14 cellular contexts compared by ENCODE assay signal in genomic region chr3:132448211-132448961, GRCh38. TPM values are rescaled to one million over a fixed set of nuclear protein-coding genes. Genes with fewer than 3 reads are reported as not detected.
DNase-seq lines count a peak whose midpoint lies in the region; ATAC-seq, FAIRE-seq and TF ChIP-seq lines count a peak whose summit lies in the region.
"Had no signal": no experiment of that assay in that cellular context is flagged by ENCODE, and none has a peak within 500 bp of the region (broad histone marks: within the 10 kb centered on the region; RNA-seq: fewer than 3 reads in every experiment).

No MANE protein-coding gene starts in this region.

- peaks cover 2% of the 10 kb centered on the region for H3K4me1 Mint-ChIP-seq in T-helper 2 cell treated with Interferon-gamma antibody and Interleukin-4, amounts not matched to agents 5 μg/mL and 100 μg/mL, for 36 hours (ENCODE audit: low read depth)
- no peaks in the 10 kb centered on the region for H3K4me1 Mint-ChIP-seq in activated T-helper 17 cell treated with anti-CD3 and anti-CD28 coated beads, Interleukin-2, amount 50 U/mL, for 72 hours

- H2AFZ ChIP-seq in smooth muscle cell (ENCODE audit: low read depth): no peak overlapping the region

- H3K9me3 Mint-ChIP-seq in T-helper 2 cell treated with Interferon-gamma antibody and Interleukin-4, amounts not matched to agents 5 μg/mL and 100 μg/mL, for 36 hours: no peaks in the 10 kb centered on the region
- no peaks in the 10 kb centered on the region for H3K9me3 Mint-ChIP-seq in activated T-helper 17 cell treated with anti-CD3 and anti-CD28 coated beads, Interleukin-2, amount 50 U/mL, for 72 hours
- H3K9me3 Mint-ChIP-seq: activated T-cell treated with anti-CD3 and anti-CD28 coated beads, Interleukin-2, amount 50 U/mL, for 72 hours had no signal

- H3K79me2 ChIP-seq in smooth muscle cell (ENCODE audit: low read depth): peaks cover 29% of the 10 kb centered on the region

- ATAC-seq in left cardiac atrium: peak; percentile 72 to 77
- no peak for ATAC-seq in activated T-helper 17 cell treated with anti-CD3 and anti-CD28 coated beads, Interleukin-2, amount 50 U/mL, for 72 hours (replicated peaks)
- ATAC-seq: activated T-cell treated with anti-CD3 and anti-CD28 coated beads, Interleukin-2, amount 50 U/mL, for 72 hours had no signal

- no peak overlapping the region for H3K4me3 Mint-ChIP-seq in T-helper 2 cell treated with Interferon-gamma antibody and Interleukin-4, amounts not matched to agents 5 μg/mL and 100 μg/mL, for 36 hours
- no peak overlapping the region for H3K4me3 Mint-ChIP-seq in activated T-helper 17 cell treated with anti-CD3 and anti-CD28 coated beads, Interleukin-2, amount 50 U/mL, for 72 hours
- H3K4me3 Mint-ChIP-seq: activated T-cell treated with anti-CD3 and anti-CD28 coated beads, Interleukin-2, amount 50 U/mL, for 72 hours had no signal

- peak overlapping the region; percentile 19 for H3K4me2 ChIP-seq in smooth muscle cell

- no peak overlapping the region for H3K9ac ChIP-seq in smooth muscle cell (ENCODE audit: low read depth)

- peaks cover 52% of the 10 kb centered on the region for H4K20me1 ChIP-seq in smooth muscle cell (ENCODE audit: low read depth)

- H3K27ac Mint-ChIP-seq in T-helper 2 cell treated with Interferon-gamma antibody and Interleukin-4, amounts not matched to agents 5 μg/mL and 100 μg/mL, for 36 hours: no peak overlapping the region
- no peak overlapping the region for H3K27ac Mint-ChIP-seq in activated T-helper 17 cell treated with anti-CD3 and anti-CD28 coated beads, Interleukin-2, amount 50 U/mL, for 72 hours
- H3K27ac Mint-ChIP-seq: activated T-cell treated with anti-CD3 and anti-CD28 coated beads, Interleukin-2, amount 50 U/mL, for 72 hours had no signal

- peaks cover 20% of the 10 kb centered on the region for H3K36me3 Mint-ChIP-seq in T-helper 2 cell treated with Interferon-gamma antibody and Interleukin-4, amounts not matched to agents 5 μg/mL and 100 μg/mL, for 36 hours (ENCODE audit: low read depth)
- H3K36me3 Mint-ChIP-seq in activated T-helper 17 cell treated with anti-CD3 and anti-CD28 coated beads, Interleukin-2, amount 50 U/mL, for 72 hours (ENCODE audit: low read depth): peaks cover 55% of the 10 kb centered on the region

- H3K4me1 ChIP-seq in smooth muscle cell (ENCODE audit: low read depth): peaks cover 20% of the 10 kb centered on the region
- peaks cover 0 to 3% of the 10 kb centered on the region in 2 donors for H3K4me1 ChIP-seq in small intestine (ENCODE audit: control insufficient read depth in 2 of 2, insufficient read depth in 1 of 2, low read depth in 1 of 2, low read length in 1 of 2)
- H3K4me1 ChIP-seq: Caco-2 had no signal

- no peak for DNase-seq in GM19239 (ENCODE audit: insufficient read length, low spot score)
- peak; percentile 68 for DNase-seq in amniotic epithelial cell (ENCODE audit: low read depth)
- peak; percentile 59 for DNase-seq in left cardiac atrium
- peak; percentile 1 for DNase-seq in smooth muscle cell (lab: John Stamatoyannopoulos, UW; ENCODE audit: unreplicated experiment)
- no peak for DNase-seq in T-helper 2 cell treated with Interferon-gamma antibody and Interleukin-4, amounts not matched to agents 5 μg/mL and 100 μg/mL, for 36 hours (ENCODE audit: low spot score)
- DNase-seq in small intestine: no peak
- DNase-seq in occipital lobe (lab: John Stamatoyannopoulos, UW): no peak
- DNase-seq: activated T-cell treated with anti-CD3 and anti-CD28 coated beads, Interleukin-2, amount 50 U/mL, for 72 hours; Caco-2; mammary epithelial cell; NCI-H526; T1000 had no signal

- H3K36me3 ChIP-seq in smooth muscle cell (ENCODE audit: low read depth) (peaks cover 11% of the 10 kb centered on the region), small intestine (ENCODE audit: control insufficient read depth in 2 of 2, insufficient read depth in 2 of 2, low read length in 2 of 2) (peaks cover 3 to 8% of the 10 kb centered on the region in 2 donors)

- H3K4me3 ChIP-seq in smooth muscle cell (no peak overlapping the region), small intestine (ENCODE audit: low read depth in 1 of 2, low read length in 2 of 2) (no peak overlapping the region)

- intact Hi-C loops in left cardiac atrium (cut with DNase I): no loop called here

- FAIRE-seq in GM19239 (lab: Jason Lieb, UNC) (peak; percentile 59), small intestine (lab: Jason Lieb, UNC) (no peak)
- FAIRE-seq: endometrium had no signal

- H3K27ac ChIP-seq in smooth muscle cell (ENCODE audit: low read depth): peak overlapping the region; percentile 21
- peak overlapping the region in 1 of 2 donors; percentile 49 for H3K27ac ChIP-seq in small intestine (ENCODE audit: low read depth in 1 of 2, low read length in 1 of 2)

- TF ChIP-seq CTCF in smooth muscle cell (IDR thresholded peaks at IDR 0.05; ENCODE audit: borderline replicate concordance, insufficient read depth, poor library complexity, severe bottlenecking): no peak

- H3K27me3 ChIP-seq in smooth muscle cell (ENCODE audit: low read depth): no peaks in the 10 kb centered on the region
- no peaks in the 10 kb centered on the region for H3K27me3 ChIP-seq in small intestine (ENCODE audit: control insufficient read depth in 2 of 2, insufficient read depth in 2 of 2, low read length in 2 of 2)

- H3F3A ChIP-seq in smooth muscle cell (ENCODE audit: low read depth): no peaks in the 10 kb centered on the region

- H3K9me3 ChIP-seq in smooth muscle cell (replicated peaks; ENCODE audit: low read depth) (no peaks in the 10 kb centered on the region), small intestine (ENCODE audit: control insufficient read depth, low read depth) (no peaks in the 10 kb centered on the region)
- H3K9me3 ChIP-seq: Caco-2 had no signal

- 74% methylated on average over 6 of the region's 6 CpGs for WGBS in smooth muscle cell (ENCODE audit: low lambda C conversion rate)
- WGBS in small intestine, 3 donors: 52 to 82% (median 74%) methylated on average over 6 of the region's 6 CpGs

- H3K27me3 Mint-ChIP-seq in T-helper 2 cell treated with Interferon-gamma antibody and Interleukin-4, amounts not matched to agents 5 μg/mL and 100 μg/mL, for 36 hours (ENCODE audit: low read depth): no peaks in the 10 kb centered on the region
- H3K27me3 Mint-ChIP-seq in activated T-helper 17 cell treated with anti-CD3 and anti-CD28 coated beads, Interleukin-2, amount 50 U/mL, for 72 hours: no peaks in the 10 kb centered on the region

RNA-seq across cellular contexts. Expression of gene DNAJC13, which starts 31.1 kb away (rescaled TPM):
- 10 to 100 TPM; 26.4 to 30.7 TPM for total RNA-seq in left cardiac atrium
- total RNA-seq in smooth muscle cell: 47.9 and 69.3 TPM in 2 replicates
- polyA plus RNA-seq in smooth muscle cell: 11.1 and 12.7 TPM in 2 replicates
- 10 to 100 TPM; 10.1 to 16.5 (median 11.9) TPM for polyA plus RNA-seq in small intestine
- 80.2 TPM for total RNA-seq in occipital lobe
- 10 to 100 TPM; 27.7 to 37.9 TPM for total RNA-seq in activated T-helper 17 cell treated with anti-CD3 and anti-CD28 coated beads, Interleukin-2, amount 50 U/mL, for 72 hours

Comparison
In these comparisons a context has a peak if more than half of its experiments do, and no peak if none do; other contexts are left out.
1. DNase-seq: peak in amniotic epithelial cell (single experiment), left cardiac atrium (single experiment) and smooth muscle cell (single experiment); none in GM19239 (single experiment), T-helper 2 cell treated with Interferon-gamma antibody and Interleukin-4, amounts not matched to agents 5 μg/mL and 100 μg/mL, for 36 hours (single experiment), small intestine (single experiment) and occipital lobe (single experiment).